ENCODE assay signal across 15 cellular contexts in genomic region chr15:89111961-89112340, GRCh38. TPM values are rescaled to one million over a fixed set of nuclear protein-coding genes. Genes with fewer than 3 reads are reported as not detected.
A peak's percentile ranks its signal among the peaks of the same experiment; 100 is the strongest.
DNase-seq lines count a peak whose midpoint lies in the region; ATAC-seq, FAIRE-seq and TF ChIP-seq lines count a peak whose summit lies in the region.
"Had no signal": no experiment of that assay in that cellular context is flagged by ENCODE, and none has a peak within 500 bp of the region (broad histone marks: within the 10 kb centered on the region; RNA-seq: fewer than 3 reads in every experiment).

No MANE protein-coding gene starts in this region.

- TF ChIP-seq CTCF in Calu3 (IDR thresholded peaks at IDR 0.05; ENCODE audit: unreplicated experiment) (no peak), RWPE2 (IDR thresholded peaks at IDR 0.05; ENCODE audit: poor library complexity, severe bottlenecking) (no peak), hepatocyte (IDR thresholded peaks at IDR 0.05; ENCODE audit: poor library complexity) (no peak), gastrocnemius medialis (IDR thresholded peaks at IDR 0.05 in 4 of 5, conservative IDR thresholded peaks at IDR 0.05 in 1 of 5) (no peak)

- H3K9me3 Mint-ChIP-seq in Calu3 (ENCODE audit: low read depth, unreplicated experiment): no peaks in the 10 kb centered on the region

- no peak for TF ChIP-seq POLR2A in gastrocnemius medialis (IDR thresholded peaks at IDR 0.05)

- H3K4me3 ChIP-seq in RWPE2 (ENCODE audit: severe bottlenecking) (no peak overlapping the region), hepatocyte (no peak overlapping the region), gastrocnemius medialis (no peak overlapping the region)
- H3K4me3 ChIP-seq: testis had no signal

- BruUV-seq in Calu3 (replicated peaks; lab: Mats Ljungman, UMichigan): TSS peak; percentile 80

- H3K27ac ChIP-seq in RWPE2 (ENCODE audit: poor library complexity, severe bottlenecking) (peak overlapping the region; percentile 46), hepatocyte (peak overlapping the region; percentile 95), gastrocnemius medialis (peak overlapping the region; percentile 69 to 99 (median 77))

- H3K27me3 ChIP-seq in RWPE2 (ENCODE audit: insufficient read depth, poor library complexity, severe bottlenecking) (no peaks in the 10 kb centered on the region), hepatocyte (no peaks in the 10 kb centered on the region), gastrocnemius medialis (no peaks in the 10 kb centered on the region)
- H3K27me3 ChIP-seq: testis had no signal

- in situ Hi-C loops in gastrocnemius medialis (cut with MboI; ENCODE audit: low sequenced_read_pairs in 4 of 4): no loop called here

- peak overlapping the region; percentile 87 for H3K27ac Mint-ChIP-seq in Calu3 (ENCODE audit: unreplicated experiment)

- CTCF ChIA-PET in Calu3 (lab: Charles Lee): interaction anchor here (0.6 to 3.6 kb wide), 9 partner anchors 10 to 200 kb away, joined by 3 to 21 read pairs (median 6); partner anchors contain the start of gene ABHD2

- peaks cover 74% of the 10 kb centered on the region for H3K36me3 Mint-ChIP-seq in Calu3 (ENCODE audit: insufficient read depth, unreplicated experiment)

- H3K4me1 ChIP-seq in RWPE2 (ENCODE audit: insufficient read depth, poor library complexity, severe bottlenecking): peaks cover 45% of the 10 kb centered on the region
- peaks cover 54% of the 10 kb centered on the region for H3K4me1 ChIP-seq in hepatocyte (ENCODE audit: insufficient read depth)
- H3K4me1 ChIP-seq in gastrocnemius medialis: peaks cover 26 to 77% of the 10 kb centered on the region in 2 donors

- DNase-seq in Calu3 (no peak), RWPE2 (ENCODE audit: low spot score) (no peak), hepatocyte (ENCODE audit: low spot score) (no peak), gastrocnemius medialis (no peak), islet precursor cell (no peak), HTR-8/SVneo (ENCODE audit: insufficient read length, low spot score) (no peak), urothelium cell line (ENCODE audit: low spot score) (no peak)
- no peak for DNase-seq in activated CD4-positive, alpha-beta T cell treated with anti-CD3 and anti-CD28 coated beads, Interleukin-2, amount 50 U/mL, for 1 hour
- DNase-seq: activated CD4-positive, alpha-beta T cell treated with anti-CD3 and anti-CD28 coated beads for 48 hours; AML-193; foreskin melanocyte; NCI-H1436 treated with DMSO at 0.1 percent for 48 hours; NCI-H774; testis had no signal

- H3K9me3 ChIP-seq in RWPE2 (ENCODE audit: severe bottlenecking) (no peaks in the 10 kb centered on the region), hepatocyte (ENCODE audit: low read depth) (no peaks in the 10 kb centered on the region), gastrocnemius medialis (no peaks in the 10 kb centered on the region)
- H3K9me3 ChIP-seq: testis had no signal

- no peaks in the 10 kb centered on the region for H3K9me2 ChIP-seq in hepatocyte (replicated peaks; ENCODE audit: insufficient read depth)

- peaks cover 77% of the 10 kb centered on the region for H3K4me1 Mint-ChIP-seq in Calu3 (ENCODE audit: low read depth, unreplicated experiment)

- no peak overlapping the region for H2AFZ ChIP-seq in hepatocyte

- 89% methylated on average over 4 of the region's 4 CpGs for WGBS in hepatocyte (ENCODE audit: low lambda C conversion rate, missing lambda C conversion rate)

- no peaks in the 10 kb centered on the region for H4K20me1 ChIP-seq in hepatocyte (ENCODE audit: insufficient read depth, poor library complexity, severe bottlenecking)

- peaks cover 17% of the 10 kb centered on the region for H3K79me2 ChIP-seq in hepatocyte

- intact Hi-C loops in Calu3 (cut with micrococcal nuclease; ENCODE audit: unreplicated experiment): loop anchor here (2.0 kb wide), 1 partner anchor 45 kb away; no protein-coding TSS in a partner anchor
- intact Hi-C loops in gastrocnemius medialis (cut with DNase I; ENCODE audit: low total_unique reads): no loop called here

- H3K27me3 Mint-ChIP-seq in Calu3 (ENCODE audit: unreplicated experiment): no peaks in the 10 kb centered on the region

- H3K36me3 ChIP-seq in RWPE2 (ENCODE audit: low read depth): peaks cover 40% of the 10 kb centered on the region
- H3K36me3 ChIP-seq in hepatocyte (replicated peaks; ENCODE audit: insufficient read depth, low read depth): no peaks in the 10 kb centered on the region
- H3K36me3 ChIP-seq in gastrocnemius medialis: peaks cover 0 to 10% of the 10 kb centered on the region in 2 donors

- peak overlapping the region; percentile 8 for H3K4me3 Mint-ChIP-seq in Calu3 (ENCODE audit: low read depth, unreplicated experiment)

- no peak for FAIRE-seq in HTR-8/SVneo (lab: Jason Lieb, UNC)
- FAIRE-seq in urothelium cell line (lab: Jason Lieb, UNC): no peak
- FAIRE-seq: G401.6 had no signal

- ATAC-seq in RWPE2 (ENCODE audit: low read depth) (no peak; the same call in 2 of the 3 replicates), gastrocnemius medialis (no peak)

- no peak overlapping the region for H3K4me2 ChIP-seq in hepatocyte

RNA-seq across cellular contexts. Expression of gene ABHD2, which starts 23.7 kb away (rescaled TPM):
- total RNA-seq in Calu3 (2022) (300 and 353 TPM in 2 replicates), hepatocyte (51.1 and 59.7 TPM in 2 replicates), gastrocnemius medialis (100 to 1,000 TPM in 1 of 4 donors, 10 to 100 TPM in 3; 19.3 to 150 (median 64.5) TPM)
- polyA plus RNA-seq in hepatocyte: 11.7 and 12.1 TPM in 2 replicates
